ENCODE assay signal across 19 cellular contexts in genomic region chr3:151843275-151843674, GRCh38. TPM values are rescaled to one million over a fixed set of nuclear protein-coding genes. Genes with fewer than 3 reads are reported as not detected.
DNase-seq lines count a peak whose midpoint lies in the region; ATAC-seq, FAIRE-seq and TF ChIP-seq lines count a peak whose summit lies in the region.
"Had no signal": no experiment of that assay in that cellular context is flagged by ENCODE, and none has a peak within 500 bp of the region (broad histone marks: within the 10 kb centered on the region; RNA-seq: fewer than 3 reads in every experiment).

No MANE protein-coding gene starts in this region.

- H3K4me1 ChIP-seq in astrocyte (ENCODE audit: insufficient read depth, low read length) (no peaks in the 10 kb centered on the region), mucosa of descending colon (ENCODE audit: low read depth) (no peaks in the 10 kb centered on the region)
- H3K4me1 ChIP-seq: left ventricle myocardium inferior had no signal

- ATAC-seq in mucosa of descending colon (peak; percentile 50), GM19452 (IDR thresholded peaks at IDR 0.05; ENCODE audit: unreplicated experiment) (no peak), GM18868 (IDR thresholded peaks at IDR 0.05; ENCODE audit: unreplicated experiment) (no peak)
- no peak for ATAC-seq in activated CD8-positive, alpha-beta T cell treated with anti-CD3 and anti-CD28 coated beads, Interleukin-2, amount 10 ng/mL, durations not matched to agents 7 days and 5 days
- ATAC-seq: naive thymus-derived CD8-positive, alpha-beta T cell had no signal

- H3K27ac Mint-ChIP-seq in HFFc6 (peak overlapping the region; percentile 8; the same call in 1 of the 2 replicates), astrocyte (ENCODE audit: unreplicated experiment) (no peak overlapping the region)
- H3K27ac Mint-ChIP-seq in activated CD8-positive, alpha-beta T cell treated with anti-CD3 and anti-CD28 coated beads, Interleukin-2, amount 10 ng/mL, durations not matched to agents 7 days and 5 days = no peak overlapping the region
- H3K27ac Mint-ChIP-seq: activated T-helper 1 cell treated with anti-CD3 and anti-CD28 coated beads, Interleukin-12 subunit alpha, Interleukin-12 subunit beta, Interleukin-2, Interleukin-4 antibody, amounts not matched to agents 30 ng/mL and 10 ng/mL and 1 ng/mL, durations not matched to agents 14 hours and 24 hours and 36 hours; H9; naive thymus-derived CD8-positive, alpha-beta T cell had no signal

- H3K9me3 ChIP-seq in astrocyte (ENCODE audit: insufficient read depth, low read depth, low read length) (no peaks in the 10 kb centered on the region), mucosa of descending colon (no peaks in the 10 kb centered on the region)
- H3K9me3 ChIP-seq: BLaER1, esophagus squamous epithelium, left ventricle myocardium inferior had no signal

- H3K4me3 Mint-ChIP-seq in HFFc6 = peak overlapping the region; percentile 32; the same call in 1 of the 2 replicates
- H3K4me3 Mint-ChIP-seq in astrocyte (ENCODE audit: unreplicated experiment) = no peak overlapping the region
- no peak overlapping the region for H3K4me3 Mint-ChIP-seq in activated CD8-positive, alpha-beta T cell treated with anti-CD3 and anti-CD28 coated beads, Interleukin-2, amount 10 ng/mL, durations not matched to agents 7 days and 5 days
- H3K4me3 Mint-ChIP-seq: activated T-helper 1 cell treated with anti-CD3 and anti-CD28 coated beads, Interleukin-12 subunit alpha, Interleukin-12 subunit beta, Interleukin-2, Interleukin-4 antibody, amounts not matched to agents 30 ng/mL and 10 ng/mL and 1 ng/mL, durations not matched to agents 14 hours and 24 hours and 36 hours; H9; naive thymus-derived CD8-positive, alpha-beta T cell had no signal

- peaks cover 30% of the 10 kb centered on the region for H3K4me1 Mint-ChIP-seq in HFFc6 (ENCODE audit: low read depth)
- H3K4me1 Mint-ChIP-seq in astrocyte (ENCODE audit: low read depth, unreplicated experiment) = peaks cover 4% of the 10 kb centered on the region
- no peaks in the 10 kb centered on the region for H3K4me1 Mint-ChIP-seq in activated CD8-positive, alpha-beta T cell treated with anti-CD3 and anti-CD28 coated beads, Interleukin-2, amount 10 ng/mL, durations not matched to agents 7 days and 5 days (ENCODE audit: low read depth)

- H3K27me3 ChIP-seq in astrocyte (ENCODE audit: insufficient read depth, low read length) = no peaks in the 10 kb centered on the region
- H3K27me3 ChIP-seq: BLaER1, esophagus squamous epithelium had no signal

- H3K9me3 Mint-ChIP-seq in HFFc6 (no peaks in the 10 kb centered on the region), astrocyte (ENCODE audit: unreplicated experiment) (peaks cover 4% of the 10 kb centered on the region)
- no peaks in the 10 kb centered on the region for H3K9me3 Mint-ChIP-seq in activated CD8-positive, alpha-beta T cell treated with anti-CD3 and anti-CD28 coated beads, Interleukin-2, amount 10 ng/mL, durations not matched to agents 7 days and 5 days (ENCODE audit: insufficient read depth)
- H3K9me3 Mint-ChIP-seq: activated T-helper 1 cell treated with anti-CD3 and anti-CD28 coated beads, Interleukin-12 subunit alpha, Interleukin-12 subunit beta, Interleukin-2, Interleukin-4 antibody, amounts not matched to agents 30 ng/mL and 10 ng/mL and 1 ng/mL, durations not matched to agents 14 hours and 24 hours and 36 hours; H9 had no signal

- no peaks in the 10 kb centered on the region for H3K27me3 Mint-ChIP-seq in HFFc6 (ENCODE audit: insufficient read depth)
- no peaks in the 10 kb centered on the region for H3K27me3 Mint-ChIP-seq in astrocyte (ENCODE audit: low read depth, unreplicated experiment)
- H3K27me3 Mint-ChIP-seq in activated CD8-positive, alpha-beta T cell treated with anti-CD3 and anti-CD28 coated beads, Interleukin-2, amount 10 ng/mL, durations not matched to agents 7 days and 5 days (ENCODE audit: low read depth) = peaks cover 26% of the 10 kb centered on the region

- no peaks in the 10 kb centered on the region for H3K79me2 ChIP-seq in astrocyte (ENCODE audit: insufficient read depth, low read length)

- DNase-seq in HFFc6 (no peak), NCI-H2081 (lab: John Stamatoyannopoulos, UW) (peak; percentile 57 to 91), astrocyte (ENCODE audit: low read depth) (no peak), mucosa of descending colon (no peak), RCC 7860 (ENCODE audit: low spot score) (no peak)
- no peak for DNase-seq in activated CD8-positive, alpha-beta T cell treated with anti-CD3 and anti-CD28 coated beads, Interleukin-2, amount 10 ng/mL, durations not matched to agents 7 days and 5 days
- DNase-seq: cortex of kidney; DMS153; esophagus squamous epithelium; H9; left ventricle myocardium inferior; naive thymus-derived CD8-positive, alpha-beta T cell; NCI-H187; substantia nigra had no signal

- no peak overlapping the region for H3K4me2 ChIP-seq in astrocyte (ENCODE audit: low read length)
- H3K4me2 ChIP-seq: BLaER1 had no signal

- peak overlapping the region; percentile 1 for H2AFZ ChIP-seq in astrocyte (ENCODE audit: low read depth, low read length)

- H3K4me3 ChIP-seq in astrocyte (ENCODE audit: insufficient read depth, low read depth, low read length) (no peak overlapping the region), mucosa of descending colon (no peak overlapping the region)
- H3K4me3 ChIP-seq: BLaER1, esophagus squamous epithelium, left ventricle myocardium inferior had no signal

- no peak overlapping the region for H3K27ac ChIP-seq in astrocyte (ENCODE audit: low read depth, low read length)
- H3K27ac ChIP-seq: BLaER1, esophagus squamous epithelium, left ventricle myocardium inferior had no signal

- H3K36me3 ChIP-seq in astrocyte (ENCODE audit: insufficient read depth, low read length) (no peaks in the 10 kb centered on the region), mucosa of descending colon (ENCODE audit: low read depth) (no peaks in the 10 kb centered on the region)
- H3K36me3 ChIP-seq: BLaER1, esophagus squamous epithelium, left ventricle myocardium inferior had no signal

- H4K20me1 ChIP-seq in astrocyte (ENCODE audit: insufficient read depth, low read length) = no peaks in the 10 kb centered on the region
- H4K20me1 ChIP-seq: BLaER1 had no signal

- H3K36me3 Mint-ChIP-seq in HFFc6 (ENCODE audit: low read depth) = 0 out of 2 replicates have a peak, but pooled peaks cover 5% of the 10 kb centered on the region
- no peaks in the 10 kb centered on the region for H3K36me3 Mint-ChIP-seq in astrocyte (ENCODE audit: low read depth, unreplicated experiment)
- no peaks in the 10 kb centered on the region for H3K36me3 Mint-ChIP-seq in activated CD8-positive, alpha-beta T cell treated with anti-CD3 and anti-CD28 coated beads, Interleukin-2, amount 10 ng/mL, durations not matched to agents 7 days and 5 days (ENCODE audit: low read depth)
- H3K36me3 Mint-ChIP-seq: naive thymus-derived CD8-positive, alpha-beta T cell had no signal

- CTCF ChIA-PET in activated CD8-positive, alpha-beta T cell treated with anti-CD3 and anti-CD28 coated beads, Interleukin-2, amount 10 ng/mL, durations not matched to agents 7 days and 5 days (lab: Charles Lee) = no interaction called here

- no peak for FAIRE-seq in astrocyte (lab: Jason Lieb, UNC)
- FAIRE-seq in RCC 7860 (lab: Jason Lieb, UNC) = no peak

- no peak for TF ChIP-seq CTCF in HFFc6 (IDR thresholded peaks at IDR 0.05)
- no peak for TF ChIP-seq CTCF in astrocyte (IDR thresholded peaks at IDR 0.05; ENCODE audit: insufficient read depth, low read depth, low read length)
- no peak for TF ChIP-seq CTCF in mucosa of descending colon (IDR thresholded peaks at IDR 0.05)

- no peak overlapping the region for H3K9ac ChIP-seq in astrocyte (ENCODE audit: low read length)
- H3K9ac ChIP-seq: BLaER1 had no signal

- POLR2A ChIA-PET in activated CD8-positive, alpha-beta T cell treated with anti-CD3 and anti-CD28 coated beads, Interleukin-2, amount 10 ng/mL, durations not matched to agents 7 days and 5 days (lab: Charles Lee) = no interaction called here

- intact Hi-C loops in mucosa of descending colon (cut with DNase I, micrococcal nuclease) = no loop called here

RNA-seq across cellular contexts. Expression of gene AADAC, which starts 29.4 kb away (rescaled TPM):
- total RNA-seq in HFFc6 (2021; fragmentation: NEBNext Ultra II Directional; extraction: Animal tissue kit (Norgen Biotek cat#: 25700)) = not detected
- total RNA-seq in astrocyte (not detected in 2 replicates), mucosa of descending colon (under 1 TPM in 2 of 3 donors, not detected in 1; 0.19 to 0.35 TPM)
- not detected for total RNA-seq in activated CD8-positive, alpha-beta T cell treated with anti-CD3 and anti-CD28 coated beads, Interleukin-2, amount 10 ng/mL, durations not matched to agents 7 days and 5 days
- total RNA-seq: activated T-helper 1 cell treated with anti-CD3 and anti-CD28 coated beads, Interleukin-12 subunit alpha, Interleukin-12 subunit beta, Interleukin-2, Interleukin-4 antibody, amounts not matched to agents 30 ng/mL and 10 ng/mL and 1 ng/mL, durations not matched to agents 14 hours and 24 hours and 36 hours; H9; left ventricle myocardium inferior; naive thymus-derived CD8-positive, alpha-beta T cell; SK-MEL-5 had no signal

RNA-seq across cellular contexts. Expression of gene SUCNR1, which starts 30.2 kb away (rescaled TPM):
- not detected for total RNA-seq in HFFc6 (2021; fragmentation: NEBNext Ultra II Directional; extraction: Animal tissue kit (Norgen Biotek cat#: 25700))
- 0.17 TPM in 1 of 2 replicates, not detected in the other for total RNA-seq in astrocyte
- under 1 TPM; 0.35 to 0.65 (median 0.41) TPM for total RNA-seq in mucosa of descending colon
- not detected for total RNA-seq in activated CD8-positive, alpha-beta T cell treated with anti-CD3 and anti-CD28 coated beads, Interleukin-2, amount 10 ng/mL, durations not matched to agents 7 days and 5 days
- total RNA-seq: activated T-helper 1 cell treated with anti-CD3 and anti-CD28 coated beads, Interleukin-12 subunit alpha, Interleukin-12 subunit beta, Interleukin-2, Interleukin-4 antibody, amounts not matched to agents 30 ng/mL and 10 ng/mL and 1 ng/mL, durations not matched to agents 14 hours and 24 hours and 36 hours; H9; naive thymus-derived CD8-positive, alpha-beta T cell had no signal

Comparison
In these comparisons a context has a peak if more than half of its experiments do, and no peak if none do; other contexts are left out.
1. DNase-seq: peak in NCI-H2081 (2 of 2); none in HFFc6 (single experiment), astrocyte (single experiment), mucosa of descending colon (0 of 3), RCC 7860 (single experiment) and activated CD8-positive, alpha-beta T cell treated with anti-CD3 and anti-CD28 coated beads, Interleukin-2, amount 10 ng/mL, durations not matched to agents 7 days and 5 days (single experiment).